Comparison of ENCODE assay signal across 1 cellular context in genomic region chr13:113070855-113071254, GRCh38.
TF ChIP-seq lines count a peak whose summit lies in the region.

No MANE protein-coding gene starts in this region.

TF ChIP-seq in GM23338, 12 proteins besides CTCF, POLR2A, EP300 and RAD21 (continued from another document):
- TF ChIP-seq, protein P1, sequence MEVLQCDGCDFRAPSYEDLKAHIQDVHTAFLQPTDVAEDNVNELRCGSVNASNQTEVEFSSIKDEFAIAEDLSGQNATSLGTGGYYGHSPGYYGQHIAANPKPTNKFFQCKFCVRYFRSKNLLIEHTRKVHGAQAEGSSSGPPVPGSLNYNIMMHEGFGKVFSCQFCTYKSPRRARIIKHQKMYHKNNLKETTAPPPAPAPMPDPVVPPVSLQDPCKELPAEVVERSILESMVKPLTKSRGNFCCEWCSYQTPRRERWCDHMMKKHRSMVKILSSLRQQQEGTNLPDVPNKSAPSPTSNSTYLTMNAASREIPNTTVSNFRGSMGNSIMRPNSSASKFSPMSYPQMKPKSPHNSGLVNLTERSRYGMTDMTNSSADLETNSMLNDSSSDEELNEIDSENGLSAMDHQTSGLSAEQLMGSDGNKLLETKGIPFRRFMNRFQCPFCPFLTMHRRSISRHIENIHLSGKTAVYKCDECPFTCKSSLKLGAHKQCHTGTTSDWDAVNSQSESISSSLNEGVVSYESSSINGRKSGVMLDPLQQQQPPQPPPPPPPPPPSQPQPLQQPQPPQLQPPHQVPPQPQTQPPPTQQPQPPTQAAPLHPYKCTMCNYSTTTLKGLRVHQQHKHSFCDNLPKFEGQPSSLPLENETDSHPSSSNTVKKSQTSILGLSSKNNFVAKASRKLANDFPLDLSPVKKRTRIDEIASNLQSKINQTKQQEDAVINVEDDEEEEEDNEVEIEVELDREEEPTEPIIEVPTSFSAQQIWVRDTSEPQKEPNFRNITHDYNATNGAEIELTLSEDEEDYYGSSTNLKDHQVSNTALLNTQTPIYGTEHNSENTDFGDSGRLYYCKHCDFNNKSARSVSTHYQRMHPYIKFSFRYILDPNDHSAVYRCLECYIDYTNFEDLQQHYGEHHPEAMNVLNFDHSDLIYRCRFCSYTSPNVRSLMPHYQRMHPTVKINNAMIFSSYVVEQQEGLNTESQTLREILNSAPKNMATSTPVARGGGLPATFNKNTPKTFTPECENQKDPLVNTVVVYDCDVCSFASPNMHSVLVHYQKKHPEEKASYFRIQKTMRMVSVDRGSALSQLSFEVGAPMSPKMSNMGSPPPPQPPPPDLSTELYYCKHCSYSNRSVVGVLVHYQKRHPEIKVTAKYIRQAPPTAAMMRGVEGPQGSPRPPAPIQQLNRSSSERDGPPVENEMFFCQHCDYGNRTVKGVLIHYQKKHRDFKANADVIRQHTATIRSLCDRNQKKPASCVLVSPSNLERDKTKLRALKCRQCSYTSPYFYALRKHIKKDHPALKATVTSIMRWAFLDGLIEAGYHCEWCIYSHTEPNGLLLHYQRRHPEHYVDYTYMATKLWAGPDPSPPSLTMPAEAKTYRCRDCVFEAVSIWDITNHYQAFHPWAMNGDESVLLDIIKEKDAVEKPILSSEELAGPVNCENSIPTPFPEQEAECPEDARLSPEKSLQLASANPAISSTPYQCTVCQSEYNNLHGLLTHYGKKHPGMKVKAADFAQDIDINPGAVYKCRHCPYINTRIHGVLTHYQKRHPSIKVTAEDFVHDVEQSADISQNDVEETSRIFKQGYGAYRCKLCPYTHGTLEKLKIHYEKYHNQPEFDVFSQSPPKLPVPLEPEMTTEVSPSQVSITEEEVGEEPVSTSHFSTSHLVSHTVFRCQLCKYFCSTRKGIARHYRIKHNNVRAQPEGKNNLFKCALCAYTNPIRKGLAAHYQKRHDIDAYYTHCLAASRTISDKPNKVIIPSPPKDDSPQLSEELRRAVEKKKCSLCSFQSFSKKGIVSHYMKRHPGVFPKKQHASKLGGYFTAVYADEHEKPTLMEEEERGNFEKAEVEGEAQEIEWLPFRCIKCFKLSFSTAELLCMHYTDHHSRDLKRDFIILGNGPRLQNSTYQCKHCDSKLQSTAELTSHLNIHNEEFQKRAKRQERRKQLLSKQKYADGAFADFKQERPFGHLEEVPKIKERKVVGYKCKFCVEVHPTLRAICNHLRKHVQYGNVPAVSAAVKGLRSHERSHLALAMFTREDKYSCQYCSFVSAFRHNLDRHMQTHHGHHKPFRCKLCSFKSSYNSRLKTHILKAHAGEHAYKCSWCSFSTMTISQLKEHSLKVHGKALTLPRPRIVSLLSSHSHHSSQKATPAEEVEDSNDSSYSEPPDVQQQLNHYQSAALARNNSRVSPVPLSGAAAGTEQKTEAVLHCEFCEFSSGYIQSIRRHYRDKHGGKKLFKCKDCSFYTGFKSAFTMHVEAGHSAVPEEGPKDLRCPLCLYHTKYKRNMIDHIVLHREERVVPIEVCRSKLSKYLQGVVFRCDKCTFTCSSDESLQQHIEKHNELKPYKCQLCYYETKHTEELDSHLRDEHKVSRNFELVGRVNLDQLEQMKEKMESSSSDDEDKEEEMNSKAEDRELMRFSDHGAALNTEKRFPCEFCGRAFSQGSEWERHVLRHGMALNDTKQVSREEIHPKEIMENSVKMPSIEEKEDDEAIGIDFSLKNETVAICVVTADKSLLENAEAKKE (CRISPR knock-in tag; IDR thresholded peaks at IDR 0.05): no peak
- TF ChIP-seq NANOG (IDR thresholded peaks at IDR 0.05; ENCODE audit: borderline replicate concordance): no peak
- no peak for TF ChIP-seq CREB1 (CRISPR knock-in tag; IDR thresholded peaks at IDR 0.05; ENCODE audit: low read depth)
- no peak for TF ChIP-seq ZNF331 (CRISPR knock-in tag; IDR thresholded peaks at IDR 0.05; ENCODE audit: low read depth)
- no peak for TF ChIP-seq EZH2phosphoT487 (IDR thresholded peaks at IDR 0.05; ENCODE audit: unreplicated experiment)
